ENCODE assay signal across 1 cellular context in genomic region chr17:75067856-75068255, GRCh38.
TF ChIP-seq lines count a peak whose summit lies in the region.

No MANE protein-coding gene starts in this region.

TF ChIP-seq in GM12878, 131 proteins besides CTCF, POLR2A, EP300 and RAD21:
- TF ChIP-seq RB1 (IDR thresholded peaks at IDR 0.05; ENCODE audit: borderline replicate concordance) (no peak), RUNX3 (IDR thresholded peaks at IDR 0.05; ENCODE audit: low read length) (peak; percentile 39; the same call in 1 of the 2 replicates)
